ENCODE assay signal across 17 cellular contexts in genomic region chr6:62999796-63000195, GRCh38.
A peak's percentile ranks its signal among the peaks of the same experiment; 100 is the strongest.
DNase-seq lines count a peak whose midpoint lies in the region; FAIRE-seq and TF ChIP-seq lines count a peak whose summit lies in the region.
"Had no signal": no experiment of that assay in that cellular context is flagged by ENCODE, and none has a peak within 500 bp of the region (broad histone marks: within the 10 kb centered on the region; RNA-seq: fewer than 3 reads in every experiment).

No MANE protein-coding gene starts in this region.

- H3K9me3 ChIP-seq in breast epithelium (no peaks in the 10 kb centered on the region), keratinocyte (ENCODE audit: control insufficient read depth, low read depth, low read length) (no peaks in the 10 kb centered on the region), adrenal gland (replicated peaks in 1 of 3) (no peaks in the 10 kb centered on the region)
- H3K9me3 ChIP-seq: suprapubic skin had no signal

- no peak overlapping the region for H3K9ac ChIP-seq in keratinocyte (ENCODE audit: control insufficient read depth, extremely low read depth, insufficient read depth, low read length)

- 64 to 77% (median 72%) methylated on average over 1 of the region's 1 CpG for WGBS in adrenal gland, 4 donors

- H3K27me3 ChIP-seq in breast epithelium (no peaks in the 10 kb centered on the region), keratinocyte (ENCODE audit: control insufficient read depth, extremely low read depth, insufficient read depth, low read length) (no peaks in the 10 kb centered on the region), adrenal gland (no peaks in the 10 kb centered on the region)
- H3K27me3 ChIP-seq: suprapubic skin had no signal

- H3K4me1 ChIP-seq in breast epithelium = no peaks in the 10 kb centered on the region
- H3K4me1 ChIP-seq in keratinocyte (ENCODE audit: control insufficient read depth, extremely low read depth, insufficient read depth, low read length) = peaks cover 12% of the 10 kb centered on the region
- no peaks in the 10 kb centered on the region for H3K4me1 ChIP-seq in adrenal gland (replicated peaks in 1 of 2)
- H3K4me1 ChIP-seq: suprapubic skin had no signal

- no TSS peak for BruUV-seq in MCF 10A (replicated peaks; lab: Mats Ljungman, UMichigan)

- intact Hi-C loops in MCF 10A (cut with micrococcal nuclease) (no loop called here), breast epithelium (cut with DNase I; ENCODE audit: low total_unique reads) (no loop called here), adrenal gland (cut with DNase I) (no loop called here)

- H3K4me3 Mint-ChIP-seq in MCF 10A (ENCODE audit: unreplicated experiment) = no peak overlapping the region
- H3K4me3 Mint-ChIP-seq in brain = no peak overlapping the region
- no peak overlapping the region for H3K4me3 Mint-ChIP-seq in type B pancreatic cell
- H3K4me3 Mint-ChIP-seq: naive thymus-derived CD8-positive, alpha-beta T cell had no signal

- TF ChIP-seq POLR2A in breast epithelium (IDR thresholded peaks at IDR 0.05) (no peak), adrenal gland (IDR thresholded peaks at IDR 0.05) (no peak)

- POLR2A ChIA-PET in MCF 10A (lab: Yijun Ruan, JAX) = interaction anchor here (1.0 to 1.2 kb wide), 2 partner anchors 13 to 22 kb away, joined by 3 to 7 read pairs; no protein-coding TSS in a partner anchor

- H2AFZ ChIP-seq in keratinocyte (ENCODE audit: control insufficient read depth, low read length) = peak overlapping the region; percentile 54

- H3K9me3 Mint-ChIP-seq in MCF 10A (ENCODE audit: unreplicated experiment) = no peaks in the 10 kb centered on the region
- H3K9me3 Mint-ChIP-seq in brain = peaks cover 0 to 2% (median 0%) of the 10 kb centered on the region in 5 experiments
- H3K9me3 Mint-ChIP-seq in type B pancreatic cell = no peaks in the 10 kb centered on the region

- no peaks in the 10 kb centered on the region for H3K27me3 Mint-ChIP-seq in MCF 10A (ENCODE audit: insufficient read depth, unreplicated experiment)
- no peaks in the 10 kb centered on the region for H3K27me3 Mint-ChIP-seq in brain
- H3K27me3 Mint-ChIP-seq in type B pancreatic cell = no peaks in the 10 kb centered on the region
- H3K27me3 Mint-ChIP-seq: naive thymus-derived CD8-positive, alpha-beta T cell had no signal

- no peaks in the 10 kb centered on the region for H3K9me1 ChIP-seq in keratinocyte (ENCODE audit: control insufficient read depth, extremely low read depth, insufficient read depth, low read length)

- H4K20me1 ChIP-seq in keratinocyte (ENCODE audit: control insufficient read depth, extremely low read depth, insufficient read depth, low read length) = no peaks in the 10 kb centered on the region

- H3K27ac Mint-ChIP-seq in MCF 10A (ENCODE audit: low read depth, unreplicated experiment) (peak overlapping the region; percentile 100), brain (peak overlapping the region in 4 of 5 experiments; percentile 70 to 92 (median 86)), type B pancreatic cell (peak overlapping the region; percentile 83)
- H3K27ac Mint-ChIP-seq: naive thymus-derived CD8-positive, alpha-beta T cell had no signal

- dilution Hi-C loops in keratinocyte (cut with MboI; ENCODE audit: extremely low pct_ligation_motif_present, low sequenced_read_pairs) = no loop called here

- no peak for FAIRE-seq in keratinocyte (lab: Jason Lieb, UNC)
- FAIRE-seq: D721Med had no signal

- H3K4me2 ChIP-seq in keratinocyte (ENCODE audit: control insufficient read depth, extremely low read depth, insufficient read depth, low read depth, low read length) = peak overlapping the region; percentile 51

- no peak for DNase-seq in MCF 10A (ENCODE audit: unreplicated experiment)
- no peak for DNase-seq in breast epithelium (ENCODE audit: low spot score in 2 of 2)
- DNase-seq in keratinocyte (ENCODE audit: low read depth, low spot score) = no peak
- no peak for DNase-seq in type B pancreatic cell (ENCODE audit: extremely low spot score, unreplicated experiment)
- DNase-seq in NCI-H2029 treated with DMSO at 0.1 percent for 48 hours (lab: John Stamatoyannopoulos, UW) = no peak
- DNase-seq in NCI-H524 treated with DMSO at 0.1 percent for 48 hours (lab: John Stamatoyannopoulos, UW) = no peak
- DNase-seq in adrenal gland = no peak
- DNase-seq: 8988T; activated CD4-positive, alpha-beta T cell treated with anti-CD3 and anti-CD28 coated beads, Interleukin-2, amount 50 U/mL, for 1 hour; naive thymus-derived CD8-positive, alpha-beta T cell; NCI-H187 treated with DMSO at 0.1 percent for 48 hours; NCI-H510A had no signal

- TF ChIP-seq CTCF in MCF 10A (IDR thresholded peaks at IDR 0.05; ENCODE audit: unreplicated experiment) = no peak
- no peak for TF ChIP-seq CTCF in breast epithelium (IDR thresholded peaks at IDR 0.05)
- TF ChIP-seq CTCF in brain (conservative IDR thresholded peaks at IDR 0.05) = no peak
- TF ChIP-seq CTCF in keratinocyte (optimal IDR thresholded peaks at IDR 0.05 in 1 of 3, IDR thresholded peaks at IDR 0.05 in 1 of 3, conservative IDR thresholded peaks at IDR 0.05 in 1 of 3; ENCODE audit: extremely low read depth in 1 of 3, insufficient read depth in 2 of 3, low read length in 3 of 3) = no peak
- no peak for TF ChIP-seq CTCF in type B pancreatic cell (conservative IDR thresholded peaks at IDR 0.05)
- TF ChIP-seq CTCF in adrenal gland (IDR thresholded peaks at IDR 0.05) = no peak

- H3K36me3 ChIP-seq in breast epithelium (no peaks in the 10 kb centered on the region), keratinocyte (ENCODE audit: control insufficient read depth in 2 of 2, extremely low read depth in 1 of 2, insufficient read depth in 2 of 2, low read length in 2 of 2) (no peaks in the 10 kb centered on the region), adrenal gland (replicated peaks in 1 of 2) (no peaks in the 10 kb centered on the region)
- H3K36me3 ChIP-seq: suprapubic skin had no signal

- no peaks in the 10 kb centered on the region for H3K79me2 ChIP-seq in keratinocyte (ENCODE audit: control insufficient read depth, insufficient read depth, low read length)

- no peak overlapping the region for H3K27ac ChIP-seq in breast epithelium
- H3K27ac ChIP-seq in keratinocyte (ENCODE audit: control insufficient read depth, insufficient read depth, low read length) = peak overlapping the region; percentile 20
- no peak overlapping the region for H3K27ac ChIP-seq in adrenal gland
- H3K27ac ChIP-seq: suprapubic skin had no signal

- CTCF ChIA-PET in MCF 10A (lab: Yijun Ruan, JAX) = no interaction called here

- no peak overlapping the region for H3K4me3 ChIP-seq in breast epithelium
- H3K4me3 ChIP-seq in keratinocyte (ENCODE audit: control insufficient read depth in 2 of 3, extremely low read depth in 1 of 3, insufficient read depth in 2 of 3, low read depth in 1 of 3, low read length in 3 of 3) = no peak overlapping the region
- H3K4me3 ChIP-seq in adrenal gland = no peak overlapping the region
- H3K4me3 ChIP-seq: lung, skin epidermis, suprapubic skin had no signal

- H3K4me1 Mint-ChIP-seq in MCF 10A (ENCODE audit: insufficient read depth, unreplicated experiment) (peaks cover 8% of the 10 kb centered on the region), brain (peaks cover 15% of the 10 kb centered on the region), type B pancreatic cell (ENCODE audit: unreplicated experiment) (peaks cover 10% of the 10 kb centered on the region)
- H3K4me1 Mint-ChIP-seq: naive thymus-derived CD8-positive, alpha-beta T cell had no signal

- H3K36me3 Mint-ChIP-seq in MCF 10A (ENCODE audit: insufficient read depth, unreplicated experiment) (no peaks in the 10 kb centered on the region), brain (no peaks in the 10 kb centered on the region), type B pancreatic cell (no peaks in the 10 kb centered on the region)
- H3K36me3 Mint-ChIP-seq: naive thymus-derived CD8-positive, alpha-beta T cell had no signal
